In genomic region chr6:70289299-70289698, GRCh38 we compare ENCODE assay signal across 14 cellular contexts. TPM values are rescaled to one million over a fixed set of nuclear protein-coding genes. Genes with fewer than 3 reads are reported as not detected.
DNase-seq lines count a peak whose midpoint lies in the region; ATAC-seq and TF ChIP-seq lines count a peak whose summit lies in the region.
"Had no signal": no experiment of that assay in that cellular context is flagged by ENCODE, and none has a peak within 500 bp of the region (broad histone marks: within the 10 kb centered on the region; RNA-seq: fewer than 3 reads in every experiment).

No MANE protein-coding gene starts in this region.

- no peak for TF ChIP-seq POLR2A in IMR-90 (IDR thresholded peaks at IDR 0.05; ENCODE audit: low read depth, low read length)
- no peak for TF ChIP-seq POLR2A in body of pancreas (IDR thresholded peaks at IDR 0.05)

- dilution Hi-C loops in IMR-90 (cut with HindIII; ENCODE audit: low sequenced_read_pairs, unreplicated experiment) = no loop called here

- intact Hi-C loops in IMR-90 (cut with micrococcal nuclease) = loop anchor here (1.0 to 2.0 kb wide), 2 partner anchors 60 to 68 kb away; no protein-coding TSS in a partner anchor
- intact Hi-C loops in body of pancreas (cut with DNase I) = no loop called here

- no peak overlapping the region for H4K8ac ChIP-seq in IMR-90 (ENCODE audit: low read depth in 2 of 2, low read length in 2 of 2)

- H3K79me2 ChIP-seq in smooth muscle cell (ENCODE audit: low read depth) = no peaks in the 10 kb centered on the region

- no peak for TF ChIP-seq RAD21 in IMR-90 (IDR thresholded peaks at IDR 0.05; ENCODE audit: low read length)

- no CpG with 5 or more reads among the region's 2 CpGs for WGBS in IMR-90 (ENCODE audit: extremely low coverage in 2 of 2, insufficient read length in 1 of 2), 2 experiments
- WGBS in body of pancreas, 2 donors = 21 to 25% methylated on average over 2 of the region's 2 CpGs
- WGBS in smooth muscle cell (ENCODE audit: low lambda C conversion rate) = 21% methylated on average over 2 of the region's 2 CpGs

- H3K36me3 ChIP-seq in IMR-90 (ENCODE audit: control insufficient read depth, insufficient read depth, low read length) (no peaks in the 10 kb centered on the region), body of pancreas (replicated peaks in 1 of 2; ENCODE audit: insufficient read depth in 1 of 2, low read depth in 2 of 2) (no peaks in the 10 kb centered on the region), smooth muscle cell (ENCODE audit: low read depth) (no peaks in the 10 kb centered on the region)
- H3K36me3 ChIP-seq: colonic mucosa had no signal

- peak; percentile 4 for DNase-seq in ELR (ENCODE audit: low read depth)
- no peak for DNase-seq in IMR-90
- no peak for DNase-seq in body of pancreas
- DNase-seq in medulla oblongata (ENCODE audit: extremely low spot score) = peak; percentile 65
- no peak for DNase-seq in smooth muscle cell (lab: John Stamatoyannopoulos, UW; ENCODE audit: unreplicated experiment)
- DNase-seq: activated CD8-positive, alpha-beta memory T cell treated with anti-CD3 and anti-CD28 coated beads for 24 hours; colonic mucosa; Karpas-422; NCI-H524 treated with DMSO at 0.1 percent for 48 hours; stimulated activated CD4-positive, alpha-beta T cell treated with anti-CD3 and anti-CD28 coated beads, Interleukin-4, amount 100 ng/mL, for 24 hours had no signal

- no peak overlapping the region for H2AK9ac ChIP-seq in IMR-90 (replicated peaks; ENCODE audit: low read depth, low read length, poor library complexity)

- TF ChIP-seq CTCF in IMR-90 (conservative IDR thresholded peaks at IDR 0.05; ENCODE audit: low read depth, low read length) (0 out of 2 replicates have a peak, but pooled peaks have one; percentile 2), body of pancreas (IDR thresholded peaks at IDR 0.05) (peak in 4 of 7 experiments; percentile 13 to 38 (median 20)), smooth muscle cell (IDR thresholded peaks at IDR 0.05; ENCODE audit: borderline replicate concordance, insufficient read depth, poor library complexity, severe bottlenecking) (no peak)

- H3K27me3 ChIP-seq in IMR-90 (ENCODE audit: control insufficient read depth, insufficient read depth, low read length) (peaks cover 2% of the 10 kb centered on the region), body of pancreas (no peaks in the 10 kb centered on the region), smooth muscle cell (ENCODE audit: low read depth) (peaks cover 94% of the 10 kb centered on the region)
- H3K27me3 ChIP-seq: colonic mucosa had no signal

- CTCF ChIA-PET in IMR-90 (lab: Yijun Ruan, JAX) = interaction anchor here (0.6 kb wide), 1 partner anchor 12 kb away, joined by 3 read pairs; no protein-coding TSS in a partner anchor

- H3K4ac ChIP-seq in IMR-90 (ENCODE audit: low read depth, low read length) = no peak overlapping the region

- BruUV-seq in IMR-90 (replicated peaks; lab: Mats Ljungman, UMichigan) = no TSS peak

- no peak overlapping the region for H2BK20ac ChIP-seq in IMR-90 (ENCODE audit: low read depth, low read length)

- H4K20me1 ChIP-seq in IMR-90 (ENCODE audit: insufficient read depth, low read length) (no peaks in the 10 kb centered on the region), smooth muscle cell (ENCODE audit: low read depth) (no peaks in the 10 kb centered on the region)

- no peak overlapping the region for H2BK5ac ChIP-seq in IMR-90 (ENCODE audit: low read depth, low read length, poor library complexity, severe bottlenecking)

- H3K14ac ChIP-seq in IMR-90 (replicated peaks; ENCODE audit: low read depth, low read length) = no peak overlapping the region

- H2BK15ac ChIP-seq in IMR-90 (ENCODE audit: low read depth, low read length) = no peak overlapping the region

- H3K9me3 ChIP-seq in IMR-90 (ENCODE audit: control insufficient read depth, insufficient read depth, low read length) = no peaks in the 10 kb centered on the region
- H3K9me3 ChIP-seq in body of pancreas = no peaks in the 10 kb centered on the region
- H3K9me3 ChIP-seq in smooth muscle cell (replicated peaks; ENCODE audit: low read depth) = no peaks in the 10 kb centered on the region
- H3K9me3 ChIP-seq: colonic mucosa had no signal

- H2AFZ ChIP-seq in IMR-90 (replicated peaks; ENCODE audit: low read length, poor library complexity) = no peak overlapping the region
- H2AFZ ChIP-seq in smooth muscle cell (ENCODE audit: low read depth) = no peak overlapping the region

- no peak overlapping the region for H4K91ac ChIP-seq in IMR-90 (ENCODE audit: insufficient read depth, low read depth, low read length)

- POLR2A ChIA-PET in IMR-90 (lab: Charles Lee; ENCODE audit: unreplicated experiment) = no interaction called here

- H3F3A ChIP-seq in smooth muscle cell (ENCODE audit: low read depth) = no peaks in the 10 kb centered on the region

- H3K27ac ChIP-seq in IMR-90 (ENCODE audit: insufficient read depth, low read length) (no peak overlapping the region), body of pancreas (no peak overlapping the region), smooth muscle cell (ENCODE audit: low read depth) (no peak overlapping the region)
- H3K27ac ChIP-seq: colonic mucosa had no signal

- H3K9ac ChIP-seq in IMR-90 (ENCODE audit: low read depth, low read length) = no peak overlapping the region
- no peak overlapping the region for H3K9ac ChIP-seq in smooth muscle cell (ENCODE audit: low read depth)

- no peak overlapping the region for H2BK120ac ChIP-seq in IMR-90 (ENCODE audit: low read depth, low read length)

- H3K4me3 ChIP-seq in IMR-90 (ENCODE audit: insufficient read depth, low read depth, low read length) (no peak overlapping the region), body of pancreas (no peak overlapping the region), smooth muscle cell (no peak overlapping the region)
- H3K4me3 ChIP-seq: colonic mucosa had no signal

- H3K4me2 ChIP-seq in IMR-90 (ENCODE audit: low read depth, low read length) = no peak overlapping the region
- H3K4me2 ChIP-seq in smooth muscle cell = no peak overlapping the region

- no peaks in the 10 kb centered on the region for H3K4me1 ChIP-seq in IMR-90 (ENCODE audit: control insufficient read depth, insufficient read depth, low read length)
- H3K4me1 ChIP-seq in body of pancreas = no peaks in the 10 kb centered on the region
- no peaks in the 10 kb centered on the region for H3K4me1 ChIP-seq in smooth muscle cell (ENCODE audit: low read depth)
- H3K4me1 ChIP-seq: colonic mucosa had no signal

- ATAC-seq in IMR-90 (ENCODE audit: low read depth) (no peak), body of pancreas (no peak), GM21576 (IDR thresholded peaks at IDR 0.05; ENCODE audit: unreplicated experiment) (no peak), HG02588 (IDR thresholded peaks at IDR 0.05; ENCODE audit: unreplicated experiment) (no peak), HG02870 (IDR thresholded peaks at IDR 0.05; ENCODE audit: unreplicated experiment) (no peak)

- H3K18ac ChIP-seq in IMR-90 (ENCODE audit: low read depth, low read length) = no peak overlapping the region

- H3K23ac ChIP-seq in IMR-90 (ENCODE audit: low read depth, low read length) = no peak overlapping the region

- no peak overlapping the region for H2AK5ac ChIP-seq in IMR-90 (ENCODE audit: low read depth, low read length)

- in situ Hi-C loops in IMR-90 (cut with MboI; ENCODE audit: low sequenced_read_pairs) = no loop called here

- no peaks in the 10 kb centered on the region for H3K9me1 ChIP-seq in IMR-90 (ENCODE audit: insufficient read depth, low read length)

- H3K56ac ChIP-seq in IMR-90 (ENCODE audit: extremely low read depth, insufficient read depth, low read length) = no peak overlapping the region

- no peaks in the 10 kb centered on the region for H3K79me1 ChIP-seq in IMR-90 (ENCODE audit: low read depth in 1 of 2, low read length in 2 of 2)

- no peak overlapping the region for H4K5ac ChIP-seq in IMR-90 (ENCODE audit: low read depth, low read length)

TF ChIP-seq in IMR-90, 13 proteins besides CTCF, POLR2A, EP300 and RAD21:
- no peak for TF ChIP-seq RCOR1 (IDR thresholded peaks at IDR 0.05; ENCODE audit: insufficient replicate concordance, low read length)
- no peak for TF ChIP-seq CHD1 (IDR thresholded peaks at IDR 0.05; ENCODE audit: low read depth, low read length)
- TF ChIP-seq MAFK (IDR thresholded peaks at IDR 0.05; ENCODE audit: low read depth, low read length) = no peak
- TF ChIP-seq MXI1 (IDR thresholded peaks at IDR 0.05; ENCODE audit: borderline replicate concordance, low read depth, low read length) = no peak
- no peak for TF ChIP-seq RFX5 (IDR thresholded peaks at IDR 0.05; ENCODE audit: low read depth, low read length)
- no peak for TF ChIP-seq CEBPB (IDR thresholded peaks at IDR 0.05; ENCODE audit: low read depth, low read length)
- TF ChIP-seq FOS (IDR thresholded peaks at IDR 0.05; ENCODE audit: low read depth, low read length) = no peak

RNA-seq across cellular contexts. Expression of gene COL9A1, which starts 13.6 kb away (rescaled TPM):
- not detected in 2 replicates for total RNA-seq in IMR-90 (2012; rRNA removed)
- not detected in 2 replicates for polyA plus RNA-seq in IMR-90 (2012; rRNA removed)
- polyA plus RNA-seq in IMR-90 (2012; cell fraction: cytosol; rRNA removed) = not detected in 2 replicates
- not detected in 2 replicates for polyA plus RNA-seq in IMR-90 (2012; cell fraction: nucleus; rRNA removed; ENCODE audit: low replicate concordance)
- under 1 TPM in 1 of 2 donors, not detected in 1; 0.26 TPM for total RNA-seq in body of pancreas
- not detected in 2 replicates for total RNA-seq in smooth muscle cell
- not detected in 2 replicates for polyA plus RNA-seq in smooth muscle cell
- total RNA-seq: omental fat pad had no signal

Comparison
In these comparisons a context has a peak if more than half of its experiments do, and no peak if none do; other contexts are left out.
1. DNase-seq: peak in ELR (single experiment) and medulla oblongata (single experiment); none in IMR-90 (single experiment), body of pancreas (0 of 4) and smooth muscle cell (single experiment).